Comparison of ENCODE assay signal across 35 cellular contexts in genomic region chr17:39599665-39600468, GRCh38. TPM values are rescaled to one million over a fixed set of nuclear protein-coding genes. Genes with fewer than 3 reads are reported as not detected.
A peak's percentile ranks its signal among the peaks of the same experiment; 100 is the strongest.
DNase-seq lines count a peak whose midpoint lies in the region; ATAC-seq, FAIRE-seq and TF ChIP-seq lines count a peak whose summit lies in the region.
"Had no signal": no experiment of that assay in that cellular context is flagged by ENCODE, and none has a peak within 500 bp of the region (broad histone marks: within the 10 kb centered on the region; RNA-seq: fewer than 3 reads in every experiment).

No MANE protein-coding gene starts in this region.

- no peak for TF ChIP-seq CTCF in A549 (IDR thresholded peaks at IDR 0.05)
- no peak for TF ChIP-seq CTCF in WTC11 (IDR thresholded peaks at IDR 0.05)
- no peak for TF ChIP-seq CTCF in MCF 10A (IDR thresholded peaks at IDR 0.05; ENCODE audit: unreplicated experiment)

- H3K36me3 Mint-ChIP-seq in WTC11 (no peaks in the 10 kb centered on the region), MCF 10A (ENCODE audit: insufficient read depth, unreplicated experiment) (no peaks in the 10 kb centered on the region)
- peaks cover 4% of the 10 kb centered on the region for H3K36me3 Mint-ChIP-seq in stimulated activated effector memory CD8-positive, alpha-beta T cell treated with anti-CD3 and anti-CD28 coated beads, Interleukin-12 subunit alpha, Interleukin-12 subunit beta, amount 100 ng/mL, for 72 hours
- H3K36me3 Mint-ChIP-seq: CD4-positive, CD25-positive, alpha-beta regulatory T cell had no signal

- CTCF ChIA-PET in A549 (lab: Yijun Ruan, JAX) (interaction anchor here (0.8 to 58.8 kb wide), 6 partner anchors 19 to 164 kb away, joined by 3 to 1581 read pairs (median 3); partner anchors contain the start of genes PPP1R1B and STARD3), WTC11 (lab: Charles Lee) (interaction anchor here (0.8 to 11.0 kb wide), 6 partner anchors 22 to 72 kb away, joined by 3 to 86 read pairs (median 6); no protein-coding TSS in a partner anchor), MCF 10A (lab: Yijun Ruan, JAX) (interaction anchor here (1.2 to 1.9 kb wide), 2 partner anchors 21 to 22 kb away, joined by 3 to 5 read pairs; no protein-coding TSS in a partner anchor)

- H3K4me1 ChIP-seq in A549 = peaks cover 20% of the 10 kb centered on the region
- peaks cover 6 to 16% (median 13%) of the 10 kb centered on the region in 10 experiments; a peak in 19 of 20 replicates for H3K4me1 ChIP-seq in BLaER1 treated with 17β-estradiol and CSF1 and Interleukin-3, amounts not matched to agents 10 nM and 100 nM
- H3K4me1 ChIP-seq in iPS-15b (ENCODE audit: control insufficient read depth, insufficient read depth, low read length) = peaks cover 16% of the 10 kb centered on the region
- H3K4me1 ChIP-seq: prostate gland had no signal

- BruUV-seq in MCF 10A (replicated peaks; lab: Mats Ljungman, UMichigan) = no TSS peak

- DNase-seq in A549 (ENCODE audit: low read depth in 1 of 2, low spot score in 1 of 2) = no peak
- no peak for DNase-seq in WTC11 (ENCODE audit: low spot score)
- no peak for DNase-seq in ACHN
- no peak for DNase-seq in MCF 10A (ENCODE audit: unreplicated experiment)
- DNase-seq in stimulated activated effector memory CD8-positive, alpha-beta T cell treated with anti-CD3 and anti-CD28 coated beads, Interleukin-12 subunit alpha, Interleukin-12 subunit beta, amount 100 ng/mL, for 72 hours (ENCODE audit: low spot score in 2 of 2) = no peak
- DNase-seq: activated CD4-positive, alpha-beta T cell treated with anti-CD3 and anti-CD28 coated beads for 48 hours; activated naive CD4-positive, alpha-beta T cell treated with anti-CD3 and anti-CD28 coated beads for 36 hours; amniotic stem cell; CD4-positive, CD25-positive, alpha-beta regulatory T cell; DMS153; effector memory CD8-positive, alpha-beta T cell; esophagus squamous epithelium; foreskin melanocyte; HCEC 1CT; KG1; mesenchymal stem cell; NCI-H1436; NCI-H2171; NCI-H510A; PC-3; sigmoid colon; stimulated activated CD4-positive, alpha-beta T cell treated with anti-CD3 and anti-CD28 coated beads, Interleukin-4, amount 100 ng/mL, for 24 hours; stimulated activated naive CD4-positive, alpha-beta T cell had no signal

- WGBS in A549 (ENCODE audit: missing lambda C conversion rate) = 31% methylated on average over 32 of the region's 32 CpGs

- ATAC-seq in A549 (peak in 1 of 2 experiments; percentile 16; a peak in 2 of 6 replicates), WTC11 (peak; percentile 4; the same call in 1 of the 2 replicates), HG03565 (IDR thresholded peaks at IDR 0.05; ENCODE audit: unreplicated experiment) (no peak)
- ATAC-seq in stimulated activated effector memory CD8-positive, alpha-beta T cell treated with anti-CD3 and anti-CD28 coated beads, Interleukin-12 subunit alpha, Interleukin-12 subunit beta, amount 100 ng/mL, for 72 hours = no peak
- ATAC-seq: effector memory CD8-positive, alpha-beta T cell; PC-3; Right ventricle myocardium inferior had no signal

- H3K27ac Mint-ChIP-seq in WTC11 (no peak overlapping the region), MCF 10A (ENCODE audit: low read depth, unreplicated experiment) (no peak overlapping the region)
- no peak overlapping the region for H3K27ac Mint-ChIP-seq in stimulated activated effector memory CD8-positive, alpha-beta T cell treated with anti-CD3 and anti-CD28 coated beads, Interleukin-12 subunit alpha, Interleukin-12 subunit beta, amount 100 ng/mL, for 72 hours
- H3K27ac Mint-ChIP-seq: activated naive CD4-positive, alpha-beta T cell treated with anti-CD3 and anti-CD28 coated beads for 36 hours; effector memory CD8-positive, alpha-beta T cell had no signal

- no peak overlapping the region; the same call in 2 of the 3 replicates for H3K4me2 ChIP-seq in A549
- peak overlapping the region; percentile 41 to 70 (median 58); a peak in 19 of 22 replicates for H3K4me2 ChIP-seq in BLaER1 treated with 17β-estradiol and CSF1 and Interleukin-3, amounts not matched to agents 10 nM and 100 nM

- H4K20me1 ChIP-seq in BLaER1 treated with 17β-estradiol and CSF1 and Interleukin-3, amounts not matched to agents 10 nM and 100 nM = peaks cover 0 to 93% (median 65%) of the 10 kb centered on the region in 11 experiments; a peak in 19 of 22 replicates

- H3K27ac ChIP-seq in A549 = no peak overlapping the region
- no peak overlapping the region for H3K27ac ChIP-seq in BLaER1 treated with 17β-estradiol and CSF1 and Interleukin-3, amounts not matched to agents 10 nM and 100 nM
- H3K27ac ChIP-seq: esophagus squamous epithelium, hepatocyte, prostate gland, sigmoid colon, suprapubic skin, VCaP had no signal

- TF ChIP-seq POLR2A in A549 (IDR thresholded peaks at IDR 0.05; ENCODE audit: low read length) = no peak

- intact Hi-C loops in MCF 10A (cut with micrococcal nuclease) = no loop called here

- H3K4me1 Mint-ChIP-seq in WTC11 (peaks cover 69% of the 10 kb centered on the region), MCF 10A (ENCODE audit: insufficient read depth, unreplicated experiment) (peaks cover 6% of the 10 kb centered on the region)
- H3K4me1 Mint-ChIP-seq in stimulated activated effector memory CD8-positive, alpha-beta T cell treated with anti-CD3 and anti-CD28 coated beads, Interleukin-12 subunit alpha, Interleukin-12 subunit beta, amount 100 ng/mL, for 72 hours = peaks cover 38% of the 10 kb centered on the region

- TF ChIP-seq EP300 in A549 (IDR thresholded peaks at IDR 0.05) = no peak

- H3K27me3 ChIP-seq in BLaER1 treated with 17β-estradiol and CSF1 and Interleukin-3, amounts not matched to agents 10 nM and 100 nM = peaks cover 100% of the 10 kb centered on the region in 11 experiments
- peaks cover 97% of the 10 kb centered on the region for H3K27me3 ChIP-seq in iPS-15b (ENCODE audit: control insufficient read depth, insufficient read depth, low read length)

- in situ Hi-C loops in ACHN (cut with HindIII; ENCODE audit: low pct_ligation_motif_present, low pct_unique_long_range_greater_than_20kb, low sequenced_read_pairs) = no loop called here

- no peak overlapping the region; the same call in 1 of the 2 replicates for H3K4me3 Mint-ChIP-seq in WTC11
- H3K4me3 Mint-ChIP-seq in MCF 10A (ENCODE audit: unreplicated experiment) = no peak overlapping the region
- no peak overlapping the region for H3K4me3 Mint-ChIP-seq in stimulated activated effector memory CD8-positive, alpha-beta T cell treated with anti-CD3 and anti-CD28 coated beads, Interleukin-12 subunit alpha, Interleukin-12 subunit beta, amount 100 ng/mL, for 72 hours
- H3K4me3 Mint-ChIP-seq: activated naive CD4-positive, alpha-beta T cell treated with anti-CD3 and anti-CD28 coated beads for 36 hours; CD4-positive, CD25-positive, alpha-beta regulatory T cell had no signal

- no peaks in the 10 kb centered on the region for H3K36me3 ChIP-seq in BLaER1 treated with 17β-estradiol and CSF1 and Interleukin-3, amounts not matched to agents 10 nM and 100 nM
- no peaks in the 10 kb centered on the region for H3K36me3 ChIP-seq in iPS-15b (ENCODE audit: control insufficient read depth, insufficient read depth, low read length)
- H3K36me3 ChIP-seq: esophagus squamous epithelium, prostate gland, sigmoid colon, suprapubic skin had no signal

- TF ChIP-seq RAD21 in A549 (conservative IDR thresholded peaks at IDR 0.05 in 1 of 2, IDR thresholded peaks at IDR 0.05 in 1 of 2) = no peak

- no peaks in the 10 kb centered on the region for H3K9me3 Mint-ChIP-seq in WTC11
- H3K9me3 Mint-ChIP-seq in MCF 10A (ENCODE audit: unreplicated experiment) = no peaks in the 10 kb centered on the region
- no peaks in the 10 kb centered on the region for H3K9me3 Mint-ChIP-seq in stimulated activated effector memory CD8-positive, alpha-beta T cell treated with anti-CD3 and anti-CD28 coated beads, Interleukin-12 subunit alpha, Interleukin-12 subunit beta, amount 100 ng/mL, for 72 hours
- H3K9me3 Mint-ChIP-seq: activated naive CD4-positive, alpha-beta T cell treated with anti-CD3 and anti-CD28 coated beads for 36 hours; effector memory CD8-positive, alpha-beta T cell had no signal

- POLR2A ChIA-PET in A549 (lab: Yijun Ruan, JAX) (interaction anchor here (0.5 to 1.1 kb wide), 2 partner anchors 26 to 230 kb away, joined by 3 to 4 read pairs; no protein-coding TSS in a partner anchor), WTC11 (lab: Charles Lee) (no interaction called here), MCF 10A (lab: Yijun Ruan, JAX) (interaction anchor here (0.7 to 0.8 kb wide), 4 partner anchors 14 to 1170 kb away, joined by 3 read pairs; no protein-coding TSS in a partner anchor)

- H3K9me3 ChIP-seq in A549 (no peaks in the 10 kb centered on the region), iPS-15b (ENCODE audit: control insufficient read depth, insufficient read depth, low read length) (no peaks in the 10 kb centered on the region)
- no peaks in the 10 kb centered on the region for H3K9me3 ChIP-seq in BLaER1 treated with 17β-estradiol and CSF1 and Interleukin-3, amounts not matched to agents 10 nM and 100 nM (replicated peaks in 1 of 11)
- H3K9me3 ChIP-seq: esophagus squamous epithelium, prostate gland, sigmoid colon, suprapubic skin had no signal

- H3K4me3 ChIP-seq in A549 (no peak overlapping the region; the same call in 2 of the 3 replicates), iPS-15b (ENCODE audit: low read depth, low read length) (peak overlapping the region; percentile 43)
- peak overlapping the region in 6 of 10 experiments; percentile 19 to 47 (median 32); a peak in 6 of 20 replicates for H3K4me3 ChIP-seq in BLaER1 treated with 17β-estradiol and CSF1 and Interleukin-3, amounts not matched to agents 10 nM and 100 nM
- H3K4me3 ChIP-seq: hepatocyte, prostate gland, sigmoid colon had no signal

- no peak overlapping the region for H3K9ac ChIP-seq in BLaER1 treated with 17β-estradiol and CSF1 and Interleukin-3, amounts not matched to agents 10 nM and 100 nM
- H3K9ac ChIP-seq in iPS-15b (ENCODE audit: low read depth, low read length) = no peak overlapping the region

- no peak for FAIRE-seq in A549 (lab: Jason Lieb, UNC)
- FAIRE-seq: HTR-8/SVneo had no signal

- peaks cover 100% of the 10 kb centered on the region for H3K27me3 Mint-ChIP-seq in WTC11 (ENCODE audit: low read depth)
- peaks cover 100% of the 10 kb centered on the region for H3K27me3 Mint-ChIP-seq in MCF 10A (ENCODE audit: insufficient read depth, unreplicated experiment)

RNA-seq across cellular contexts. Expression of gene NEUROD2, which starts 7.9 kb away (rescaled TPM):
- not detected in 2 replicates for polyA plus RNA-seq in A549 (2011; rRNA removed)
- not detected in 2 replicates for polyA plus RNA-seq in A549 (2012; cell fraction: cytosol; rRNA removed)
- polyA plus RNA-seq in A549 (2012; cell fraction: nucleus; rRNA removed) = 0.02 and 0.04 TPM in 2 replicates
- polyA plus RNA-seq in A549 (2017; fragmentation: RNase III; extraction: RNeasy Plus Mini Kit Qiagen cat#74134 plus additional on column Dnase treatment) = not detected in 3 replicates
- polyA minus RNA-seq in A549 (2011; rRNA and poly(A)+ RNA removed) = not detected in 2 replicates
- not detected in 3 replicates for total RNA-seq in WTC11 (2021)
- not detected in 2 replicates for total RNA-seq in MCF 10A (2022)
- total RNA-seq: activated naive CD4-positive, alpha-beta T cell treated with anti-CD3 and anti-CD28 coated beads for 36 hours; CD4-positive, CD25-positive, alpha-beta regulatory T cell; esophagus squamous epithelium; G401; hepatocyte; PC-3; Right ventricle myocardium inferior; suprapubic skin; urinary bladder had no signal
- polyA plus RNA-seq: CD4-positive, CD25-positive, alpha-beta regulatory T cell; hepatocyte; urinary bladder had no signal

RNA-seq across cellular contexts. Expression of gene PPP1R1B, which starts 26.9 kb away (rescaled TPM):
- polyA plus RNA-seq in A549 (2011; rRNA removed) (0.07 and 0.10 TPM in 2 replicates), A549 (2017; fragmentation: RNase III; extraction: RNeasy Plus Mini Kit Qiagen cat#74134 plus additional on column Dnase treatment) (not detected in 3 replicates)
- 0.03 TPM in 1 of 2 replicates, not detected in the other for polyA plus RNA-seq in A549 (2012; cell fraction: cytosol; rRNA removed)
- polyA plus RNA-seq in A549 (2012; cell fraction: nucleus; rRNA removed) = not detected in 2 replicates
- not detected in 2 replicates for polyA minus RNA-seq in A549 (2011; rRNA and poly(A)+ RNA removed)
- total RNA-seq in WTC11 (2021) (15.0 to 20.5 TPM (median 15.2 TPM) in 3 replicates), MCF 10A (2022) (not detected in 2 replicates)
- total RNA-seq: CD4-positive, CD25-positive, alpha-beta regulatory T cell; myocyte had no signal
- polyA plus RNA-seq: CD4-positive, CD25-positive, alpha-beta regulatory T cell had no signal

RNA-seq across cellular contexts. Expression of gene STARD3, which starts 37.1 kb away (rescaled TPM):
- polyA plus RNA-seq in A549 (2011; rRNA removed) = 56.0 and 60.9 TPM in 2 replicates
- 83.7 and 101 TPM in 2 replicates for polyA plus RNA-seq in A549 (2012; cell fraction: cytosol; rRNA removed)
- 261 and 339 TPM in 2 replicates for polyA plus RNA-seq in A549 (2012; cell fraction: nucleus; rRNA removed)
- 53.0 to 56.1 TPM (median 54.6 TPM) in 3 replicates for polyA plus RNA-seq in A549 (2017; fragmentation: RNase III; extraction: RNeasy Plus Mini Kit Qiagen cat#74134 plus additional on column Dnase treatment)
- 77.8 and 87.0 TPM in 2 replicates for polyA minus RNA-seq in A549 (2011; rRNA and poly(A)+ RNA removed)
- total RNA-seq in WTC11 (2021) = 64.9 to 75.3 TPM (median 65.4 TPM) in 3 replicates
- 30.1 and 31.1 TPM in 2 replicates for total RNA-seq in MCF 10A (2022)

Comparison
In these comparisons a context has a peak if more than half of its experiments do, and no peak if none do; other contexts are left out.
1. RNA of gene PPP1R1B, which starts 26.9 kb away (total RNA-seq): 15.0 to 20.5 TPM in WTC11; not detected in MCF 10A; every median in the first group is over 10 times any median in the second.